In the genomic region with DNA sequence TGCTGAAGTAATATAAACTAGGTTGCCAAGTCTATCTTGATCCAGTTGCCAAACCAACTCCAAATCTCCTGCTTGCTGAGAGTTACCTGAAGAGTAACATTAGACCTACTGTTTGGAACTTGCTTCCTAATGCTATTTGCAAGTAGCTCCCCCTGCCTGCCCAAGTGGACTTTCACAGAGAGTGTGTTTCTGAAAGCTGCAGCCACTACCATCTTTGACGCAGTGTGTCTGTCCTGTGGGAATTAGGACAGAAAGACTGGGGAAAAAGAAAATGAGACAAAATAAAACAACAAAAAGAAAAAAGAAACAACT, we compare ENCODE assay signal across 9 cellular contexts.
DNase-seq lines count a peak whose midpoint lies in the region; ATAC-seq and TF ChIP-seq lines count a peak whose summit lies in the region.
"Had no signal": no experiment of that assay in that cellular context is flagged by ENCODE, and none has a peak within 500 bp of the region (broad histone marks: within the 10 kb centered on the region; RNA-seq: fewer than 3 reads in every experiment).

No MANE protein-coding gene starts in this region.

- CTCF ChIA-PET in MCF 10A (lab: Yijun Ruan, JAX) = interaction anchor here (0.8 to 1.3 kb wide), 2 partner anchors 169 to 1044 kb away, joined by 3 read pairs; no protein-coding TSS in a partner anchor

- TF ChIP-seq RAD21 in liver (IDR thresholded peaks at IDR 0.05) = peak; percentile 56 to 73

- H3K4me3 ChIP-seq in liver (ENCODE audit: low read depth in 1 of 3, low read length in 3 of 3) = no peak overlapping the region
- H3K4me3 ChIP-seq: SJSA1 had no signal

- ATAC-seq in GM21447 (IDR thresholded peaks at IDR 0.05; ENCODE audit: unreplicated experiment) = no peak

- H3K27me3 ChIP-seq in liver (ENCODE audit: control insufficient read depth in 4 of 4, insufficient read depth in 4 of 4, low read length in 3 of 4) = no peaks in the 10 kb centered on the region
- H3K27me3 ChIP-seq: SJSA1 had no signal

- no peak overlapping the region for H3K4me3 Mint-ChIP-seq in MCF 10A (ENCODE audit: unreplicated experiment)

- no peak overlapping the region for H3K27ac ChIP-seq in liver (ENCODE audit: low read depth in 1 of 2, low read length in 2 of 2)
- H3K27ac ChIP-seq: SJSA1 had no signal

- H3K4me1 ChIP-seq in liver (ENCODE audit: control insufficient read depth in 4 of 4, insufficient read depth in 4 of 4, low read length in 3 of 4) = no peaks in the 10 kb centered on the region
- H3K4me1 ChIP-seq: SJSA1 had no signal

- no peaks in the 10 kb centered on the region for H3K9me3 ChIP-seq in liver (ENCODE audit: control insufficient read depth in 4 of 4, low read length in 3 of 4)
- H3K9me3 ChIP-seq: SJSA1 had no signal

- no peak overlapping the region for H3K9ac ChIP-seq in liver (ENCODE audit: low read depth in 1 of 2, low read length in 2 of 2)

- H3K27ac Mint-ChIP-seq in MCF 10A (ENCODE audit: low read depth, unreplicated experiment) = no peak overlapping the region

- H3K36me3 Mint-ChIP-seq in MCF 10A (ENCODE audit: insufficient read depth, unreplicated experiment) = peaks cover 6% of the 10 kb centered on the region

- intact Hi-C loops in MCF 10A (cut with micrococcal nuclease) = no loop called here

- POLR2A ChIA-PET in MCF 10A (lab: Yijun Ruan, JAX) = interaction anchor here (0.7 kb wide), 1 partner anchor 133 kb away, joined by 4 read pairs; no protein-coding TSS in a partner anchor

- no peaks in the 10 kb centered on the region for H3K9me3 Mint-ChIP-seq in MCF 10A (ENCODE audit: unreplicated experiment)

- peaks cover 26% of the 10 kb centered on the region for H3K4me1 Mint-ChIP-seq in MCF 10A (ENCODE audit: insufficient read depth, unreplicated experiment)

- no peaks in the 10 kb centered on the region for H3K27me3 Mint-ChIP-seq in MCF 10A (ENCODE audit: insufficient read depth, unreplicated experiment)

- 75% methylated on average over 1 of the region's 1 CpG for WGBS in liver

- no peaks in the 10 kb centered on the region for H3K36me3 ChIP-seq in liver (ENCODE audit: control insufficient read depth in 4 of 4, insufficient read depth in 3 of 4, low read depth in 1 of 4, low read length in 3 of 4)
- H3K36me3 ChIP-seq: SJSA1 had no signal

- DNase-seq in DMS53 (lab: John Stamatoyannopoulos, UW) (peak; percentile 77), Kasumi-1 (lab: John Stamatoyannopoulos, UW) (peak; percentile 25 to 35), MCF 10A (ENCODE audit: unreplicated experiment) (peak; percentile 47), GM19238 (ENCODE audit: insufficient read length, low spot score) (no peak), mesenteric fat pad (ENCODE audit: low spot score) (no peak), HK-2 (ENCODE audit: unreplicated experiment) (no peak)

- no TSS peak for BruUV-seq in MCF 10A (replicated peaks; lab: Mats Ljungman, UMichigan)

- TF ChIP-seq CTCF in MCF 10A (IDR thresholded peaks at IDR 0.05; ENCODE audit: unreplicated experiment) (peak; percentile 17), liver (IDR thresholded peaks at IDR 0.05; ENCODE audit: low read depth, low read length, missing input control) (peak; percentile 12)

TF ChIP-seq in liver, 16 proteins besides CTCF, POLR2A, EP300 and RAD21:
- TF ChIP-seq HNF4G (IDR thresholded peaks at IDR 0.05) (no peak), RXRA (IDR thresholded peaks at IDR 0.05) (no peak), NR2F2 (IDR thresholded peaks at IDR 0.05) (no peak), YY1 (IDR thresholded peaks at IDR 0.05) (no peak), FOXA2 (IDR thresholded peaks at IDR 0.05) (no peak), GABPA (IDR thresholded peaks at IDR 0.05 in 1 of 2, conservative IDR thresholded peaks at IDR 0.05 in 1 of 2) (no peak), EGR1 (IDR thresholded peaks at IDR 0.05; ENCODE audit: low read depth in 2 of 2) (no peak), SP1 (IDR thresholded peaks at IDR 0.05) (no peak), HNF4A (conservative IDR thresholded peaks at IDR 0.05) (no peak), JUND (IDR thresholded peaks at IDR 0.05) (no peak), FOXA1 (IDR thresholded peaks at IDR 0.05) (no peak)
- TF ChIP-seq, protein P1, sequence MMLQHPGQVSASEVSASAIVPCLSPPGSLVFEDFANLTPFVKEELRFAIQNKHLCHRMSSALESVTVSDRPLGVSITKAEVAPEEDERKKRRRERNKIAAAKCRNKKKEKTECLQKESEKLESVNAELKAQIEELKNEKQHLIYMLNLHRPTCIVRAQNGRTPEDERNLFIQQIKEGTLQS (IDR thresholded peaks at IDR 0.05) = no peak
- TF ChIP-seq, protein P2, sequence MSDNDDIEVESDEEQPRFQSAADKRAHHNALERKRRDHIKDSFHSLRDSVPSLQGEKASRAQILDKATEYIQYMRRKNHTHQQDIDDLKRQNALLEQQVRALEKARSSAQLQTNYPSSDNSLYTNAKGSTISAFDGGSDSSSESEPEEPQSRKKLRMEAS (IDR thresholded peaks at IDR 0.05) = no peak
- TF ChIP-seq, protein P3, sequence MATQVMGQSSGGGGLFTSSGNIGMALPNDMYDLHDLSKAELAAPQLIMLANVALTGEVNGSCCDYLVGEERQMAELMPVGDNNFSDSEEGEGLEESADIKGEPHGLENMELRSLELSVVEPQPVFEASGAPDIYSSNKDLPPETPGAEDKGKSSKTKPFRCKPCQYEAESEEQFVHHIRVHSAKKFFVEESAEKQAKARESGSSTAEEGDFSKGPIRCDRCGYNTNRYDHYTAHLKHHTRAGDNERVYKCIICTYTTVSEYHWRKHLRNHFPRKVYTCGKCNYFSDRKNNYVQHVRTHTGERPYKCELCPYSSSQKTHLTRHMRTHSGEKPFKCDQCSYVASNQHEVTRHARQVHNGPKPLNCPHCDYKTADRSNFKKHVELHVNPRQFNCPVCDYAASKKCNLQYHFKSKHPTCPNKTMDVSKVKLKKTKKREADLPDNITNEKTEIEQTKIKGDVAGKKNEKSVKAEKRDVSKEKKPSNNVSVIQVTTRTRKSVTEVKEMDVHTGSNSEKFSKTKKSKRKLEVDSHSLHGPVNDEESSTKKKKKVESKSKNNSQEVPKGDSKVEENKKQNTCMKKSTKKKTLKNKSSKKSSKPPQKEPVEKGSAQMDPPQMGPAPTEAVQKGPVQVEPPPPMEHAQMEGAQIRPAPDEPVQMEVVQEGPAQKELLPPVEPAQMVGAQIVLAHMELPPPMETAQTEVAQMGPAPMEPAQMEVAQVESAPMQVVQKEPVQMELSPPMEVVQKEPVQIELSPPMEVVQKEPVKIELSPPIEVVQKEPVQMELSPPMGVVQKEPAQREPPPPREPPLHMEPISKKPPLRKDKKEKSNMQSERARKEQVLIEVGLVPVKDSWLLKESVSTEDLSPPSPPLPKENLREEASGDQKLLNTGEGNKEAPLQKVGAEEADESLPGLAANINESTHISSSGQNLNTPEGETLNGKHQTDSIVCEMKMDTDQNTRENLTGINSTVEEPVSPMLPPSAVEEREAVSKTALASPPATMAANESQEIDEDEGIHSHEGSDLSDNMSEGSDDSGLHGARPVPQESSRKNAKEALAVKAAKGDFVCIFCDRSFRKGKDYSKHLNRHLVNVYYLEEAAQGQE (IDR thresholded peaks at IDR 0.05) = no peak
- TF ChIP-seq, protein P4, sequence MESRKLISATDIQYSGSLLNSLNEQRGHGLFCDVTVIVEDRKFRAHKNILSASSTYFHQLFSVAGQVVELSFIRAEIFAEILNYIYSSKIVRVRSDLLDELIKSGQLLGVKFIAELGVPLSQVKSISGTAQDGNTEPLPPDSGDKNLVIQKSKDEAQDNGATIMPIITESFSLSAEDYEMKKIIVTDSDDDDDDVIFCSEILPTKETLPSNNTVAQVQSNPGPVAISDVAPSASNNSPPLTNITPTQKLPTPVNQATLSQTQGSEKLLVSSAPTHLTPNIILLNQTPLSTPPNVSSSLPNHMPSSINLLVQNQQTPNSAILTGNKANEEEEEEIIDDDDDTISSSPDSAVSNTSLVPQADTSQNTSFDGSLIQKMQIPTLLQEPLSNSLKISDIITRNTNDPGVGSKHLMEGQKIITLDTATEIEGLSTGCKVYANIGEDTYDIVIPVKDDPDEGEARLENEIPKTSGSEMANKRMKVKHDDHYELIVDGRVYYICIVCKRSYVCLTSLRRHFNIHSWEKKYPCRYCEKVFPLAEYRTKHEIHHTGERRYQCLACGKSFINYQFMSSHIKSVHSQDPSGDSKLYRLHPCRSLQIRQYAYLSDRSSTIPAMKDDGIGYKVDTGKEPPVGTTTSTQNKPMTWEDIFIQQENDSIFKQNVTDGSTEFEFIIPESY (IDR thresholded peaks at IDR 0.05) = no peak
TF ChIP-seq in liver: peak in this region for 0.

Comparison
In these comparisons a context has a peak if more than half of its experiments do, and no peak if none do; other contexts are left out.
1. DNase-seq: peak in DMS53 (single experiment), Kasumi-1 (2 of 2) and MCF 10A (single experiment); none in GM19238 (single experiment), mesenteric fat pad (single experiment) and HK-2 (single experiment).